ENCODE assay signal across 1 cellular context in genomic region chr1:92446546-92446945, GRCh38.
TF ChIP-seq lines count a peak whose summit lies in the region.

No MANE protein-coding gene starts in this region.

TF ChIP-seq in GM23338, 12 proteins besides CTCF, POLR2A, EP300 and RAD21 (continued from another document):
- TF ChIP-seq ZNF462 (CRISPR knock-in tag; IDR thresholded peaks at IDR 0.05) (no peak), NANOG (IDR thresholded peaks at IDR 0.05; ENCODE audit: borderline replicate concordance) (no peak), POLR2AphosphoS5 (IDR thresholded peaks at IDR 0.05; ENCODE audit: low read depth) (no peak), REST (IDR thresholded peaks at IDR 0.05; ENCODE audit: unreplicated experiment) (no peak), EZH2phosphoT487 (IDR thresholded peaks at IDR 0.05; ENCODE audit: unreplicated experiment) (no peak), STAT1 (IDR thresholded peaks at IDR 0.05; ENCODE audit: unreplicated experiment) (no peak), ZNF331 (CRISPR knock-in tag; IDR thresholded peaks at IDR 0.05; ENCODE audit: low read depth) (no peak), ETS1 (IDR thresholded peaks at IDR 0.05) (no peak)
